8 cellular contexts compared by ENCODE assay signal in genomic region chr9:137070201-137070905, GRCh38. TPM values are rescaled to one million over a fixed set of nuclear protein-coding genes. Genes with fewer than 3 reads are reported as not detected.
DNase-seq lines count a peak whose midpoint lies in the region; ATAC-seq and TF ChIP-seq lines count a peak whose summit lies in the region.

Gene SAPCD2, minus strand, starts transcription at chr9:137070557. Its CDS starts 97 bp downstream, at chr9:137070460.

- peaks cover 24% of the 10 kb centered on the region for H3K4me1 Mint-ChIP-seq in activated B cell treated with CpG ODN at 0.5 μM for 24 hours

- no peaks in the 10 kb centered on the region for H3K36me3 Mint-ChIP-seq in activated B cell treated with CpG ODN at 0.5 μM for 24 hours (ENCODE audit: low read depth)

- H3K79me2 ChIP-seq in ACC112 (ENCODE audit: control insufficient read depth, insufficient read depth, low read length, unreplicated experiment), result no peaks in the 10 kb centered on the region

- H2AFZ ChIP-seq in ACC112 (ENCODE audit: low read length, unreplicated experiment), result peak within 1 kb of the TSS; percentile 67

- peak; percentile 85 for TF ChIP-seq POLR2A in GM18951 (IDR thresholded peaks at IDR 0.05; ENCODE audit: extremely low read depth, insufficient read depth, insufficient read length)

- intact Hi-C loops in activated B cell treated with CpG ODN at 0.5 μM for 24 hours (cut with micrococcal nuclease), result loop anchor here (1.0 kb wide), 2 partner anchors 13 to 44 kb away; partner anchors contain the start of gene DPP7

- peak; percentile 58 to 88 for DNase-seq in NCI-H446 (lab: John Stamatoyannopoulos, UW)
- DNase-seq in activated B cell treated with CpG ODN at 0.5 μM for 24 hours, result peak; percentile 80
- peak in 59 of 61 donors; percentile 35 to 88 (median 74) for DNase-seq in caudate nucleus (lab: John Stamatoyannopoulos, UW)
- DNase-seq in islet precursor cell, result peak; percentile 96
- DNase-seq in stimulated activated CD4-positive, alpha-beta T cell treated with anti-CD3 and anti-CD28 coated beads, Interleukin-12 subunit alpha, Interleukin-12 subunit beta, amount 100 ng/mL, for 48 hours (ENCODE audit: low read depth in 2 of 3, low spot score in 1 of 3), result peak; percentile 65 to 77 (median 70)

- peaks cover 4% of the 10 kb centered on the region for H3K27me3 Mint-ChIP-seq in activated B cell treated with CpG ODN at 0.5 μM for 24 hours

- H3K4me3 ChIP-seq in ACC112 (ENCODE audit: low read depth, low read length), result peak within 1 kb of the TSS; percentile 79

- no peaks in the 10 kb centered on the region for H3K9me3 Mint-ChIP-seq in activated B cell treated with CpG ODN at 0.5 μM for 24 hours

- POLR2A ChIA-PET in activated B cell treated with CpG ODN at 0.5 μM for 24 hours (lab: Charles Lee), result interaction anchor here (0.5 to 5.3 kb wide), 15 partner anchors 10 to 645 kb away, joined by 3 to 40 read pairs (median 5); partner anchors contain the start of genes FUT7, MAN1B1 and RNF208

- no peaks in the 10 kb centered on the region for H3K36me3 ChIP-seq in ACC112 (ENCODE audit: insufficient read depth, low read length)

- in situ Hi-C loops in GM18951 (cut with MboI; ENCODE audit: low sequenced_read_pairs, unreplicated experiment), result no loop called here

- CTCF ChIA-PET in activated B cell treated with CpG ODN at 0.5 μM for 24 hours (lab: Charles Lee), result interaction anchor here (1.1 to 3.1 kb wide), 5 partner anchors 16 to 227 kb away, joined by 3 to 17 read pairs (median 4); partner anchors contain the start of genes MAN1B1 and NPDC1

- H3K27me3 ChIP-seq in ACC112 (ENCODE audit: insufficient read depth, low read length), result no peaks in the 10 kb centered on the region

- no peak for TF ChIP-seq CTCF in activated B cell treated with CpG ODN at 0.5 μM for 24 hours (IDR thresholded peaks at IDR 0.05)

- H3K4me1 ChIP-seq in ACC112 (ENCODE audit: control insufficient read depth, insufficient read depth, low read length, unreplicated experiment), result no peaks in the 10 kb centered on the region

- peak within 1 kb of the TSS; percentile 72 for H3K4me3 Mint-ChIP-seq in activated B cell treated with CpG ODN at 0.5 μM for 24 hours

- H3K27ac Mint-ChIP-seq in activated B cell treated with CpG ODN at 0.5 μM for 24 hours, result peak within 1 kb of the TSS; percentile 41

- H3K27ac ChIP-seq in ACC112 (ENCODE audit: low read depth, low read length) (no peak within 1 kb of the TSS), caudate nucleus (ENCODE audit: low read depth, low read length) (peak within 1 kb of the TSS; percentile 98)

- ATAC-seq in HG03175 (IDR thresholded peaks at IDR 0.05; ENCODE audit: unreplicated experiment) (peak; percentile 74), activated B cell treated with CpG ODN at 0.5 μM for 24 hours (ENCODE audit: low read depth) (peak; percentile 83)

RNA-seq across cellular contexts. Expression of gene SAPCD2, which starts in this region (rescaled TPM):
- 0.80 and 0.81 TPM in 2 replicates for total RNA-seq in activated B cell treated with CpG ODN at 0.5 μM for 24 hours

Comparison
In these comparisons a context has a peak if more than half of its experiments do, and no peak if none do; other contexts are left out.
1. Peak in DNase-seq and ATAC-seq in activated B cell treated with CpG ODN at 0.5 μM for 24 hours; RNA of the gene not detected or under 1 TPM.